In the genomic region with DNA sequence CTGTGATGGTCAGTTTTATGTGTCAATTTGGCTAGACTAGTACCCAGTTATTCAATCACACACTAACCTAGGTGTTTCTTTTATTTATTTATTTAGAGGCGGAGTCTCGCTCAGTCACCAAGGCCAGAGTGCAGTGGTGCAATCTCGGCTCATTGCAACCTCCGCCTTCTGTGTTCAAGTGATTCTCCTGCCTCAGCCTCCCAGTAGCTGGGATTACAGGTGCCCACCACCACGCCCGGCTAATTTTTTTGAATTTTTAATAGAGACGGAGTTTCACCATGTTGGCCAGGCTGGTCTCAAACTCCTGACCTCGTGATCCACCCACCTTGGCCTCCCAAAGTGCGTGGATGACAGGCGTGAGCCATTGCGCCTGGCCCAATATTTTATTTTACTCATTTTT, we compare ENCODE assay signal across 8 cellular contexts. TPM values are rescaled to one million over a fixed set of nuclear protein-coding genes. Genes with fewer than 3 reads are reported as not detected.
A peak's percentile ranks its signal among the peaks of the same experiment; 100 is the strongest.
DNase-seq lines count a peak whose midpoint lies in the region; ATAC-seq and TF ChIP-seq lines count a peak whose summit lies in the region.
"Not testable (repeated sequence)": the region's sequence is repeated elsewhere in the genome, so short reads cannot be mapped to it uniquely, and the experiment has no call there.

No MANE protein-coding gene starts in this region.

- H3K4me1 ChIP-seq in KMS-11 (ENCODE audit: low read depth, poor library complexity, severe bottlenecking) (peaks cover 28% of the 10 kb centered on the region), adipocyte (ENCODE audit: control insufficient read depth, insufficient read depth, low read length) (peaks cover 26% of the 10 kb centered on the region), right atrium auricular region (peaks cover 0 to 29% of the 10 kb centered on the region in 2 donors), tibial artery (peaks cover 0 to 27% (median 20%) of the 10 kb centered on the region in 4 donors)
- not testable (repeated sequence) for H3K4me1 ChIP-seq in lung (ENCODE audit: control insufficient read depth in 2 of 2, insufficient read depth in 2 of 2, low read length in 2 of 2); rectal smooth muscle tissue (ENCODE audit: control insufficient read depth, insufficient read depth, low read length)

- H4K20me1 ChIP-seq in KMS-11 (ENCODE audit: insufficient read depth): not testable (repeated sequence)

- H3K4me3 ChIP-seq in KMS-11 (IDR thresholded peaks at IDR 0.05; ENCODE audit: insufficient read depth, low read depth, low read length); adipocyte (ENCODE audit: low read length); right atrium auricular region; lung; rectal smooth muscle tissue (ENCODE audit: low read length); tibial artery: not testable (repeated sequence)

- intact Hi-C loops in dendritic cell treated with granulocyte-macrophage colony-stimulating factor and Interleukin-4, amounts not matched to agents 40 ng/mL and 50 ng/mL, for 4 days (cut with micrococcal nuclease); tibial artery (cut with DNase I; ENCODE audit: low total_unique reads): not testable (repeated sequence)

- not testable (repeated sequence) for H3K27me3 ChIP-seq in KMS-11 (ENCODE audit: insufficient read depth, low read depth); adipocyte (replicated peaks; ENCODE audit: control insufficient read depth, insufficient read depth, low read length); right atrium auricular region; lung (ENCODE audit: control insufficient read depth, insufficient read depth); rectal smooth muscle tissue (ENCODE audit: control insufficient read depth, insufficient read depth, low read length); tibial artery

- not testable (repeated sequence) for H3K27me3 Mint-ChIP-seq in dendritic cell treated with granulocyte-macrophage colony-stimulating factor and Interleukin-4, amounts not matched to agents 40 ng/mL and 50 ng/mL, for 4 days

- ATAC-seq in lung (ENCODE audit: insufficient read depth, low FRiP score): not testable (repeated sequence)

- H3K36me3 Mint-ChIP-seq in dendritic cell treated with granulocyte-macrophage colony-stimulating factor and Interleukin-4, amounts not matched to agents 40 ng/mL and 50 ng/mL, for 4 days (ENCODE audit: low read depth): not testable (repeated sequence)

- peak overlapping the region; percentile 92; the same call in 1 of the 2 replicates for H3K4me2 ChIP-seq in KMS-11

- H2AFZ ChIP-seq in KMS-11 (ENCODE audit: low read depth): not testable (repeated sequence)

- H3K27ac ChIP-seq in C4-2B (peak overlapping the region; percentile 81), KMS-11 (peak overlapping the region; percentile 100), right atrium auricular region (peak overlapping the region; percentile 79 to 90), lung (ENCODE audit: low read depth in 1 of 2, low read length in 1 of 2) (peak overlapping the region; percentile 65 to 95), rectal smooth muscle tissue (ENCODE audit: low read depth, low read length) (peak overlapping the region; percentile 82), tibial artery (peak overlapping the region; percentile 82 to 93)

- H3K9me3 Mint-ChIP-seq in dendritic cell treated with granulocyte-macrophage colony-stimulating factor and Interleukin-4, amounts not matched to agents 40 ng/mL and 50 ng/mL, for 4 days: not testable (repeated sequence)

- H3K4me1 Mint-ChIP-seq in dendritic cell treated with granulocyte-macrophage colony-stimulating factor and Interleukin-4, amounts not matched to agents 40 ng/mL and 50 ng/mL, for 4 days (ENCODE audit: low read depth): peaks cover 38% of the 10 kb centered on the region

- H3K79me2 ChIP-seq in KMS-11 (ENCODE audit: insufficient read depth, low read depth): not testable (repeated sequence)

- WGBS in lung, 2 donors: 89 to 93% methylated on average over 11 of the region's 11 CpGs

- not testable (repeated sequence) for H3K4me3 Mint-ChIP-seq in dendritic cell treated with granulocyte-macrophage colony-stimulating factor and Interleukin-4, amounts not matched to agents 40 ng/mL and 50 ng/mL, for 4 days

- not testable (repeated sequence) for H3K36me3 ChIP-seq in KMS-11 (ENCODE audit: insufficient read depth); adipocyte (ENCODE audit: control insufficient read depth, insufficient read depth, low read length, severe bottlenecking); right atrium auricular region; lung (ENCODE audit: control insufficient read depth in 2 of 2, insufficient read depth in 2 of 2, low read length in 2 of 2); rectal smooth muscle tissue (ENCODE audit: control insufficient read depth, insufficient read depth, low read length); tibial artery

- H3K27ac Mint-ChIP-seq in dendritic cell treated with granulocyte-macrophage colony-stimulating factor and Interleukin-4, amounts not matched to agents 40 ng/mL and 50 ng/mL, for 4 days: peak overlapping the region; percentile 89

- H3K9me3 ChIP-seq in adipocyte (ENCODE audit: control insufficient read depth, low read length); right atrium auricular region; lung (ENCODE audit: control insufficient read depth in 2 of 2, insufficient read depth in 1 of 2, low read length in 1 of 2); tibial artery: not testable (repeated sequence)

- TF ChIP-seq CTCF in C4-2B (conservative IDR thresholded peaks at IDR 0.05); KMS-11 (conservative IDR thresholded peaks at IDR 0.05; ENCODE audit: low read depth, low read length); right atrium auricular region (IDR thresholded peaks at IDR 0.05); lung (IDR thresholded peaks at IDR 0.05; ENCODE audit: control extremely low read depth, extremely low read depth); tibial artery (IDR thresholded peaks at IDR 0.05): not testable (repeated sequence)

- peak overlapping the region; percentile 96; the same call in 1 of the 2 replicates for H3K9ac ChIP-seq in KMS-11
- H3K9ac ChIP-seq in adipocyte (ENCODE audit: low read length): peak overlapping the region; percentile 87
- H3K9ac ChIP-seq in rectal smooth muscle tissue (ENCODE audit: low read length): not testable (repeated sequence)

- not testable (repeated sequence) for DNase-seq in adipocyte (ENCODE audit: low read depth); right atrium auricular region (ENCODE audit: low spot score); lung (ENCODE audit: low spot score); tibial artery

RNA-seq across cellular contexts. Expression of a gene that starts 13.4 kb away (rescaled TPM):
- 10 to 100 TPM; 48.8 to 62.8 TPM for total RNA-seq in right atrium auricular region
- 100 to 1,000 TPM; 351 to 498 TPM for total RNA-seq in lung
- polyA plus RNA-seq in lung: 100 to 1,000 TPM; 456 TPM

Comparison
In these comparisons a context has a peak if more than half of its experiments do, and no peak if none do; other contexts are left out.
1. RNA of a gene that starts 13.4 kb away (total RNA-seq): 351 to 498 TPM in lung; 48.8 to 62.8 TPM in right atrium auricular region; every median in the first group is over 4 times any median in the second.
2. Peak in every context shown above with its lines, with median percentiles within 50 percentile points of each other: H3K27ac ChIP-seq.